In genomic region chr2:167543721-167544120, GRCh38 we compare ENCODE assay signal across 6 cellular contexts.
"Had no signal": no experiment of that assay in that cellular context is flagged by ENCODE, and none has a peak within 500 bp of the region (broad histone marks: within the 10 kb centered on the region; RNA-seq: fewer than 3 reads in every experiment).

No MANE protein-coding gene starts in this region.

- DNase-seq: H9, HCEC 1CT, HFFc6, IMR-90, KG1 had no signal

- H3K4me3 ChIP-seq: GM23338 had no signal

- ATAC-seq: GM23338 had no signal
